ENCODE assay signal across 7 cellular contexts in the genomic region with DNA sequence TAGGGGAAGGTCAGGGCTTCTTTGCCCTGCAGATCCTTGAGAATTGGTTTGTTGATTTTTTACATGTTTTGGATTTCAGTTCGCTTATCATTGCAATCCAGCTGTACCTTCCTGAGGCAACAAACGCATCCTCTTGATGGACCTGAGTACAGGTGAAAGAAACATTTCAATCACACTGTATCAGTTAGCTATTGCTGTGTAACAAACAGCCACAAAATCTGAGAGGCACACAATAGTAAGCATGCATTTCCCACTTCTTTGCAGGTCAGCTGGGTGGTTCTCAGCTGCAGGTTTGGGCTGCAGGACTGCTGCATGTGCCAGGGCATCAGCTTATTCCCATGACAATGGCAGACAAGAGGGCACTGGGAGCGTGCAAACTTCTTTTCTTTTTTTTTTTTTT.
"Had no signal": no experiment of that assay in that cellular context is flagged by ENCODE, and none has a peak within 500 bp of the region (broad histone marks: within the 10 kb centered on the region; RNA-seq: fewer than 3 reads in every experiment).

No MANE protein-coding gene starts in this region.

- H3K27ac ChIP-seq: HL-60, KMS-11 had no signal

- H3K9ac ChIP-seq: KMS-11 had no signal

- FAIRE-seq: HepG2, HTR-8/SVneo had no signal

- ATAC-seq: HepG2 had no signal

- DNase-seq: IMR-90, KBM-7, KG1 had no signal

- H3K4me2 ChIP-seq: KMS-11 had no signal
